Comparison of ENCODE assay signal across 3 cellular contexts in genomic region chr13:112335135-112335534, GRCh38.
TF ChIP-seq lines count a peak whose summit lies in the region.

No MANE protein-coding gene starts in this region.

TF ChIP-seq in liver, 16 proteins besides CTCF, POLR2A, EP300 and RAD21:
- no peak for TF ChIP-seq SP1 (IDR thresholded peaks at IDR 0.05)
- no peak for TF ChIP-seq FOXA1 (IDR thresholded peaks at IDR 0.05)
- no peak for TF ChIP-seq MAX (IDR thresholded peaks at IDR 0.05)
- no peak for TF ChIP-seq EGR1 (IDR thresholded peaks at IDR 0.05; ENCODE audit: low read depth in 2 of 2)
- TF ChIP-seq JUND (IDR thresholded peaks at IDR 0.05): no peak
- TF ChIP-seq NR2F2 (IDR thresholded peaks at IDR 0.05): no peak
- TF ChIP-seq TAF1 (conservative IDR thresholded peaks at IDR 0.05): no peak
- no peak for TF ChIP-seq YY1 (IDR thresholded peaks at IDR 0.05)
- TF ChIP-seq ZBTB33 (IDR thresholded peaks at IDR 0.05): no peak
- no peak for TF ChIP-seq ATF3 (IDR thresholded peaks at IDR 0.05)
- no peak for TF ChIP-seq HNF4A (conservative IDR thresholded peaks at IDR 0.05)
- no peak for TF ChIP-seq RXRA (IDR thresholded peaks at IDR 0.05)
- TF ChIP-seq GABPA (IDR thresholded peaks at IDR 0.05 in 1 of 2, conservative IDR thresholded peaks at IDR 0.05 in 1 of 2): no peak
- TF ChIP-seq REST (IDR thresholded peaks at IDR 0.05): no peak
- TF ChIP-seq HNF4G (IDR thresholded peaks at IDR 0.05): no peak
- TF ChIP-seq FOXA2 (IDR thresholded peaks at IDR 0.05): no peak
TF ChIP-seq in liver: peak in this region for 0.

TF ChIP-seq in HepG2, 621 proteins besides CTCF, POLR2A, EP300 and RAD21:
- TF ChIP-seq POLR2AphosphoS2 (IDR thresholded peaks at IDR 0.05; ENCODE audit: low read depth, low read length) (no peak), IRF9 (CRISPR knock-in tag; IDR thresholded peaks at IDR 0.05; ENCODE audit: borderline replicate concordance) (no peak), ZNF101 (CRISPR knock-in tag; IDR thresholded peaks at IDR 0.05; ENCODE audit: borderline replicate concordance, low read depth) (no peak)

TF ChIP-seq in K562, 482 proteins besides CTCF, POLR2A, EP300 and RAD21:
- TF ChIP-seq FOXA3 (CRISPR knock-in tag; conservative IDR thresholded peaks at IDR 0.05 in 1 of 2, IDR thresholded peaks at IDR 0.05 in 1 of 2) (no peak), TFAM (CRISPR knock-in tag; conservative IDR thresholded peaks at IDR 0.05) (no peak), ELK1 (CRISPR knock-in tag; IDR thresholded peaks at IDR 0.05) (no peak), ARHGAP35 (IDR thresholded peaks at IDR 0.05; ENCODE audit: partially characterized antibody) (no peak), GTF3C2 (IDR thresholded peaks at IDR 0.05; ENCODE audit: borderline replicate concordance, extremely low read depth, insufficient read length) (no peak), TAL1 (IDR thresholded peaks at IDR 0.05) (no peak), ELK3 (CRISPR knock-in tag; IDR thresholded peaks at IDR 0.05) (no peak), ELF2 (CRISPR knock-in tag; IDR thresholded peaks at IDR 0.05) (no peak), SMC3 (conservative IDR thresholded peaks at IDR 0.05; ENCODE audit: insufficient read depth, low read depth, low read length) (no peak), UBTF (IDR thresholded peaks at IDR 0.05; ENCODE audit: borderline replicate concordance in 1 of 2, low read depth in 2 of 2, low read length in 2 of 2) (no peak), ZNF398 (CRISPR knock-in tag; IDR thresholded peaks at IDR 0.05) (no peak), OTX1 (CRISPR knock-in tag; IDR thresholded peaks at IDR 0.05) (no peak), ZNF143 (CRISPR knock-in tag; IDR thresholded peaks at IDR 0.05) (no peak), PKNOX1 (IDR thresholded peaks at IDR 0.05) (no peak), MITF (IDR thresholded peaks at IDR 0.05) (no peak), ZNF57 (CRISPR knock-in tag; IDR thresholded peaks at IDR 0.05) (no peak), U2AF2 (optimal IDR thresholded peaks at IDR 0.05; ENCODE audit: low read depth, low read length) (no peak)
